In genomic region chr1:34591751-34592629, GRCh38 we compare ENCODE assay signal across 18 cellular contexts.
DNase-seq lines count a peak whose midpoint lies in the region; FAIRE-seq and TF ChIP-seq lines count a peak whose summit lies in the region.
"Had no signal": no experiment of that assay in that cellular context is flagged by ENCODE, and none has a peak within 500 bp of the region (broad histone marks: within the 10 kb centered on the region; RNA-seq: fewer than 3 reads in every experiment).

No MANE protein-coding gene starts in this region.

- DNase-seq in stimulated activated CD4-positive, alpha-beta T cell treated with anti-CD3 and anti-CD28 coated beads, Interleukin-15, amount 100 ng/mL, for 24 hours: peak; percentile 8
- DNase-seq in stimulated activated CD4-positive, alpha-beta T cell treated with anti-CD3 and anti-CD28 coated beads, Interleukin-4, amount 100 ng/mL, for 24 hours: no peak
- DNase-seq in Jurkat, Clone E6-1 (ENCODE audit: low read depth, low spot score): peak; percentile 3
- DNase-seq in WERI-Rb-1 (peak; percentile 10), NCI-H2081 (lab: John Stamatoyannopoulos, UW) (no peak), NCI-H774 (lab: John Stamatoyannopoulos, UW) (no peak), hepatocyte (ENCODE audit: low spot score) (no peak), H54 (ENCODE audit: insufficient read length, low spot score) (no peak)
- DNase-seq: amniotic stem cell, DMS79, heart left ventricle, Kasumi-1, left cardiac atrium, NCI-H2171, posterior cingulate gyrus, spleen, T-cell had no signal

- TF ChIP-seq POLR2A in H54 (IDR thresholded peaks at IDR 0.05; ENCODE audit: low read depth, low read length): no peak

- 71% methylated on average over 4 of the region's 4 CpGs for WGBS in hepatocyte (ENCODE audit: low lambda C conversion rate, missing lambda C conversion rate)

- H3K4me2 ChIP-seq in hepatocyte: no peak overlapping the region

- no peaks in the 10 kb centered on the region for H3K79me2 ChIP-seq in hepatocyte

- FAIRE-seq in H54 (lab: Jason Lieb, UNC): no peak

- no peaks in the 10 kb centered on the region for H3K9me2 ChIP-seq in hepatocyte (replicated peaks; ENCODE audit: insufficient read depth)

- H3K27ac ChIP-seq in WERI-Rb-1 (no peak overlapping the region), hepatocyte (no peak overlapping the region)
- H3K27ac ChIP-seq: heart left ventricle, spleen, suprapubic skin had no signal

- H3K4me1 ChIP-seq in hepatocyte (ENCODE audit: insufficient read depth): no peaks in the 10 kb centered on the region
- H3K4me1 ChIP-seq: heart left ventricle, spleen, suprapubic skin had no signal

- H3K9me3 ChIP-seq in WERI-Rb-1 (ENCODE audit: severe bottlenecking) (no peaks in the 10 kb centered on the region), hepatocyte (ENCODE audit: low read depth) (no peaks in the 10 kb centered on the region)
- H3K9me3 ChIP-seq: heart left ventricle, spleen, suprapubic skin had no signal

- H2AFZ ChIP-seq in hepatocyte: no peak overlapping the region

- H3K36me3 ChIP-seq in WERI-Rb-1 (no peaks in the 10 kb centered on the region), hepatocyte (replicated peaks; ENCODE audit: insufficient read depth, low read depth) (no peaks in the 10 kb centered on the region)
- H3K36me3 ChIP-seq: heart left ventricle, spleen, suprapubic skin had no signal

- H4K20me1 ChIP-seq in hepatocyte (ENCODE audit: insufficient read depth, poor library complexity, severe bottlenecking): no peaks in the 10 kb centered on the region

- H3K27me3 ChIP-seq in WERI-Rb-1 (ENCODE audit: insufficient read depth, low read depth, severe bottlenecking) (peaks cover 61% of the 10 kb centered on the region), hepatocyte (peaks cover 2% of the 10 kb centered on the region)

- TF ChIP-seq CTCF in WERI-Rb-1 (IDR thresholded peaks at IDR 0.05; ENCODE audit: low read depth, low read length) (peak; percentile 34), hepatocyte (IDR thresholded peaks at IDR 0.05; ENCODE audit: poor library complexity) (no peak)

- H3K4me3 ChIP-seq in Jurkat, Clone E6-1 (ENCODE audit: low read length): no peak overlapping the region
- no peak overlapping the region for H3K4me3 ChIP-seq in WERI-Rb-1 (ENCODE audit: low read depth, low read length)
- H3K4me3 ChIP-seq in hepatocyte: no peak overlapping the region
- H3K4me3 ChIP-seq: heart left ventricle, spleen, suprapubic skin had no signal

Comparison
In these comparisons a context has a peak if more than half of its experiments do, and no peak if none do; other contexts are left out.
1. DNase-seq: peak in stimulated activated CD4-positive, alpha-beta T cell treated with anti-CD3 and anti-CD28 coated beads, Interleukin-15, amount 100 ng/mL, for 24 hours (single experiment), Jurkat, Clone E6-1 (single experiment) and WERI-Rb-1 (single experiment); none in stimulated activated CD4-positive, alpha-beta T cell treated with anti-CD3 and anti-CD28 coated beads, Interleukin-4, amount 100 ng/mL, for 24 hours (single experiment), NCI-H2081 (0 of 2), NCI-H774 (single experiment), hepatocyte (single experiment) and H54 (single experiment).